In genomic region chr11:83034673-83035014, GRCh38 we compare ENCODE assay signal across 12 cellular contexts. TPM values are rescaled to one million over a fixed set of nuclear protein-coding genes. Genes with fewer than 3 reads are reported as not detected.
DNase-seq lines count a peak whose midpoint lies in the region; ATAC-seq and TF ChIP-seq lines count a peak whose summit lies in the region.
"Had no signal": no experiment of that assay in that cellular context is flagged by ENCODE, and none has a peak within 500 bp of the region (broad histone marks: within the 10 kb centered on the region; RNA-seq: fewer than 3 reads in every experiment).

No MANE protein-coding gene starts in this region.

- no peak overlapping the region for H2BK5ac ChIP-seq in mesendoderm (ENCODE audit: low read length)

- no peaks in the 10 kb centered on the region for H3K79me2 ChIP-seq in mesendoderm (ENCODE audit: control insufficient read depth, insufficient read depth, low read length)

- peak; percentile 8 to 31 for ATAC-seq in lower lobe of right lung
- ATAC-seq: activated CD8-positive, alpha-beta memory T cell treated with anti-CD3 and anti-CD28 coated beads, Interleukin-2, amount 10 ng/mL, durations not matched to agents 7 days and 5 days had no signal

- no peak overlapping the region for H3K4me3 Mint-ChIP-seq in activated T-helper 2 cell treated with anti-CD3 and anti-CD28 coated beads, Interferon-gamma antibody, Interleukin-2, Interleukin-4, amounts not matched to agents 10 μg/mL and 5 μg/mL and 100 μg/mL, durations not matched to agents 14 hours and 24 hours and 36 hours (ENCODE audit: low read depth)
- H3K4me3 Mint-ChIP-seq: activated CD8-positive, alpha-beta memory T cell treated with anti-CD3 and anti-CD28 coated beads, Interleukin-2, amount 10 ng/mL, durations not matched to agents 7 days and 5 days had no signal

- no peaks in the 10 kb centered on the region for H3K79me1 ChIP-seq in mesendoderm (ENCODE audit: low read length)

- H3K56ac ChIP-seq in mesendoderm (ENCODE audit: low read length): no peak overlapping the region

- H3K23ac ChIP-seq in mesendoderm (ENCODE audit: low read length): no peak overlapping the region

- H3K9me3 ChIP-seq in lower lobe of right lung (no peaks in the 10 kb centered on the region), tibial nerve (no peaks in the 10 kb centered on the region)

- H3K27ac Mint-ChIP-seq in activated T-helper 2 cell treated with anti-CD3 and anti-CD28 coated beads, Interferon-gamma antibody, Interleukin-2, Interleukin-4, amounts not matched to agents 10 μg/mL and 5 μg/mL and 100 μg/mL, durations not matched to agents 14 hours and 24 hours and 36 hours: peak overlapping the region; percentile 26
- H3K27ac Mint-ChIP-seq: activated CD8-positive, alpha-beta memory T cell treated with anti-CD3 and anti-CD28 coated beads, Interleukin-2, amount 10 ng/mL, durations not matched to agents 7 days and 5 days had no signal

- no peak overlapping the region for H2BK120ac ChIP-seq in mesendoderm (ENCODE audit: low read depth, low read length)

- no peak for TF ChIP-seq POLR2A in tibial nerve (IDR thresholded peaks at IDR 0.05)

- H2AK5ac ChIP-seq in mesendoderm (ENCODE audit: low read length): no peak overlapping the region

- no peak overlapping the region for H4K8ac ChIP-seq in mesendoderm (ENCODE audit: low read depth, low read length)

- no peak overlapping the region for H3K4ac ChIP-seq in mesendoderm (ENCODE audit: low read depth, low read length)

- H3K4me1 Mint-ChIP-seq in activated T-helper 2 cell treated with anti-CD3 and anti-CD28 coated beads, Interferon-gamma antibody, Interleukin-2, Interleukin-4, amounts not matched to agents 10 μg/mL and 5 μg/mL and 100 μg/mL, durations not matched to agents 14 hours and 24 hours and 36 hours (ENCODE audit: low read depth): peaks cover 29% of the 10 kb centered on the region

- H4K5ac ChIP-seq in mesendoderm (ENCODE audit: low read length): no peak overlapping the region

- POLR2A ChIA-PET in HEK293T (lab: Yijun Ruan, JAX): no interaction called here

- H3K4me2 ChIP-seq in mesendoderm (ENCODE audit: low read length): no peak overlapping the region

- CTCF ChIA-PET in HEK293T (lab: Yijun Ruan, JAX): no interaction called here

- TF ChIP-seq CTCF in lower lobe of right lung (IDR thresholded peaks at IDR 0.05): no peak
- TF ChIP-seq CTCF in tibial nerve (IDR thresholded peaks at IDR 0.05): no peak
- no peak for TF ChIP-seq CTCF in GM13977 (IDR thresholded peaks at IDR 0.05; ENCODE audit: extremely low read depth, insufficient read depth, missing control alignments)

- TF ChIP-seq EP300 in tibial nerve (IDR thresholded peaks at IDR 0.05): no peak

- H3K27me3 ChIP-seq in lower lobe of right lung (ENCODE audit: low read depth): no peaks in the 10 kb centered on the region
- H3K27me3 ChIP-seq in tibial nerve: no peaks in the 10 kb centered on the region
- H3K27me3 ChIP-seq in mesendoderm (ENCODE audit: insufficient read depth, low read length, poor library complexity): no peaks in the 10 kb centered on the region

- H3K36me3 ChIP-seq in lower lobe of right lung (no peaks in the 10 kb centered on the region), tibial nerve (no peaks in the 10 kb centered on the region), mesendoderm (ENCODE audit: control insufficient read depth, insufficient read depth, low read length) (no peaks in the 10 kb centered on the region)

- H3K9me3 Mint-ChIP-seq in activated T-helper 2 cell treated with anti-CD3 and anti-CD28 coated beads, Interferon-gamma antibody, Interleukin-2, Interleukin-4, amounts not matched to agents 10 μg/mL and 5 μg/mL and 100 μg/mL, durations not matched to agents 14 hours and 24 hours and 36 hours: no peaks in the 10 kb centered on the region

- no peak overlapping the region for H2BK15ac ChIP-seq in mesendoderm (replicated peaks; ENCODE audit: low read depth)

- H3K18ac ChIP-seq in mesendoderm (ENCODE audit: low read length): no peak overlapping the region

- peak overlapping the region; percentile 42 for H3K27ac ChIP-seq in lower lobe of right lung
- peak overlapping the region; percentile 58 to 81 (median 70) for H3K27ac ChIP-seq in tibial nerve
- H3K27ac ChIP-seq in mesendoderm (ENCODE audit: low read depth, low read length): no peak overlapping the region
- H3K27ac ChIP-seq: 22Rv1 had no signal

- DNase-seq in DMS79 treated with DMSO at 0.1 percent for 48 hours (lab: John Stamatoyannopoulos, UW): peak; percentile 57
- no peak for DNase-seq in DMS79 (lab: John Stamatoyannopoulos, UW)
- DNase-seq in activated T-helper 2 cell treated with anti-CD3 and anti-CD28 coated beads, Interferon-gamma antibody, Interleukin-2, Interleukin-4, amounts not matched to agents 10 μg/mL and 5 μg/mL and 100 μg/mL, durations not matched to agents 14 hours and 24 hours and 36 hours (ENCODE audit: low spot score): no peak
- DNase-seq in lower lobe of right lung: no peak
- DNase-seq in tibial nerve (ENCODE audit: low spot score in 2 of 2): no peak
- no peak for DNase-seq in mesendoderm
- no peak for DNase-seq in GM13977 (ENCODE audit: low spot score)
- no peak for DNase-seq in HEK293T (ENCODE audit: extremely low spot score)
- DNase-seq: activated CD8-positive, alpha-beta memory T cell treated with anti-CD3 and anti-CD28 coated beads, Interleukin-2, amount 10 ng/mL, durations not matched to agents 7 days and 5 days; KG1; stimulated activated CD4-positive, alpha-beta T cell treated with anti-CD3 and anti-CD28 coated beads, Interleukin-2, amount 100 ng/mL, for 48 hours had no signal

- peaks cover 30% of the 10 kb centered on the region for H3K36me3 Mint-ChIP-seq in activated T-helper 2 cell treated with anti-CD3 and anti-CD28 coated beads, Interferon-gamma antibody, Interleukin-2, Interleukin-4, amounts not matched to agents 10 μg/mL and 5 μg/mL and 100 μg/mL, durations not matched to agents 14 hours and 24 hours and 36 hours (ENCODE audit: low read depth)

- H3K9ac ChIP-seq in mesendoderm (ENCODE audit: low read length): no peak overlapping the region

- H3K4me3 ChIP-seq in lower lobe of right lung: peak overlapping the region; percentile 33
- peak overlapping the region in 1 of 4 donors; percentile 38 for H3K4me3 ChIP-seq in tibial nerve
- no peak overlapping the region for H3K4me3 ChIP-seq in mesendoderm (ENCODE audit: low read length)

- intact Hi-C loops in activated T-helper 2 cell treated with anti-CD3 and anti-CD28 coated beads, Interferon-gamma antibody, Interleukin-2, Interleukin-4, amounts not matched to agents 10 μg/mL and 5 μg/mL and 100 μg/mL, durations not matched to agents 14 hours and 24 hours and 36 hours (cut with micrococcal nuclease): no loop called here
- intact Hi-C loops in lower lobe of right lung (cut with DNase I): no loop called here

- H3K4me1 ChIP-seq in lower lobe of right lung: peaks cover 23% of the 10 kb centered on the region
- peaks cover 0 to 66% (median 30%) of the 10 kb centered on the region in 4 donors for H3K4me1 ChIP-seq in tibial nerve
- peaks cover 8% of the 10 kb centered on the region for H3K4me1 ChIP-seq in mesendoderm (ENCODE audit: control insufficient read depth, low read depth, low read length)

- H3K27me3 Mint-ChIP-seq in activated T-helper 2 cell treated with anti-CD3 and anti-CD28 coated beads, Interferon-gamma antibody, Interleukin-2, Interleukin-4, amounts not matched to agents 10 μg/mL and 5 μg/mL and 100 μg/mL, durations not matched to agents 14 hours and 24 hours and 36 hours (ENCODE audit: low read depth): no peaks in the 10 kb centered on the region
- H3K27me3 Mint-ChIP-seq: activated CD8-positive, alpha-beta memory T cell treated with anti-CD3 and anti-CD28 coated beads, Interleukin-2, amount 10 ng/mL, durations not matched to agents 7 days and 5 days had no signal

- in situ Hi-C loops in GM13977 (cut with MboI; ENCODE audit: low pct_unique_long_range_greater_than_20kb, low sequenced_read_pairs, unreplicated experiment): no loop called here

TF ChIP-seq in HEK293T, 16 proteins besides CTCF, POLR2A, EP300 and RAD21:
- no peak for TF ChIP-seq NFRKB (IDR thresholded peaks at IDR 0.05)
- no peak for TF ChIP-seq ARNT (IDR thresholded peaks at IDR 0.05)
- TF ChIP-seq HDGF (IDR thresholded peaks at IDR 0.05; ENCODE audit: borderline replicate concordance): no peak
- no peak for TF ChIP-seq LEF1 (IDR thresholded peaks at IDR 0.05; ENCODE audit: borderline replicate concordance)
- TF ChIP-seq FOXK2 (IDR thresholded peaks at IDR 0.05): no peak
- no peak for TF ChIP-seq L3MBTL2 (conservative IDR thresholded peaks at IDR 0.05)
- TF ChIP-seq ZNF384 (IDR thresholded peaks at IDR 0.05): no peak
- TF ChIP-seq TARDBP (IDR thresholded peaks at IDR 0.05): no peak
- TF ChIP-seq FOXA1 (IDR thresholded peaks at IDR 0.05): no peak
- TF ChIP-seq ELF4 (IDR thresholded peaks at IDR 0.05): no peak
- no peak for TF ChIP-seq BHLHE40 (IDR thresholded peaks at IDR 0.05; ENCODE audit: borderline replicate concordance)
- TF ChIP-seq CTBP1 (IDR thresholded peaks at IDR 0.05; ENCODE audit: borderline replicate concordance): no peak
- TF ChIP-seq FOXM1 (IDR thresholded peaks at IDR 0.05; ENCODE audit: borderline replicate concordance): no peak

RNA-seq across cellular contexts. Expression of gene RAB30, which starts 37.1 kb away (rescaled TPM):
- 29.1 and 31.5 TPM in 2 replicates for total RNA-seq in activated T-helper 2 cell treated with anti-CD3 and anti-CD28 coated beads, Interferon-gamma antibody, Interleukin-2, Interleukin-4, amounts not matched to agents 10 μg/mL and 5 μg/mL and 100 μg/mL, durations not matched to agents 14 hours and 24 hours and 36 hours
- total RNA-seq in lower lobe of right lung (15.5 TPM), tibial nerve (10 to 100 TPM; 19.8 to 50.4 (median 31.2) TPM)
- polyA plus RNA-seq in mesendoderm (2013, experiment 1 of 2): 7.6 TPM
- 8.3 TPM for polyA plus RNA-seq in mesendoderm (2013, experiment 2 of 2)
